ENCODE assay signal across 9 cellular contexts in the genomic region with DNA sequence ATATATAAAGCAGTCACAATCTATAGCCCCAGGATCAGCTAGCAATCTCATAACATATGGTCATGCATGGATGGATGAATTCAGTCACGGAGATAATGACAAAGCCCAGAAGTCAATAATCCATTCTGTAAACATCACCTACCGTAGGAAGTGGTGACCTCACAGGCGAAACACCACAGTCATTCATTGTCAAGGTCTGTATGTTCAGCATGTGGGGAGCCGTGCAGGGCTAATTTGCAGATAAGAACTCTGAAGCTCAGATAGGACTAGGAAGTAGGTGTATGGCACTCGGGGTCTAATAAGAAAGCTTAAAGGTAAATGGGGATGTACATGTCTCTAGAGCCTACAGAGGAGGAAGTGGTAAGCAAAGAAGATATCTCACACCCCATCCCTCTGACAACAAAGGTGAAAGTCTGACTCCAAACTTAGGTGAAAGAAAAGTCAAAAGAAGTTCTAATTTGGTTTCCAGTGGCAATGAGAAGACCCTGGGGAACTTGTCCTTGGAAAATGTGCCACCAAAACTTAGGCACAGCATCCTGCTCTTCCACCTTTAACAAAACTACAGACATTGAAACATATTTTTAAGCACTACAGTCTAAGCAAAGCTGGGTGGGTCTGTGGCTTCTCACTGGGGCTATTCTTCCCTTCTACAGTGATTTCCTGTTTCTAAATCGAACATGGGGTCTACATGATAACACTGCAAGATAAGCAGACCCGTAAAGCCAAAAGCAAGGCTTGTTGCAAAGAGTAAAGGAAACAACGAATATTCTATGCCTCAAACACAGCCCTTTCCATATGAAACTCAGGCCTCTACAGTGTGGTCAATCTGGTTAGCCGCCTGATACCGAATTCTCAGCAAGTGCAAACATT. TPM values are rescaled to one million over a fixed set of nuclear protein-coding genes. Genes with fewer than 3 reads are reported as not detected.
A peak's percentile ranks its signal among the peaks of the same experiment; 100 is the strongest.
DNase-seq lines count a peak whose midpoint lies in the region; ATAC-seq lines count a peak whose summit lies in the region.
"Had no signal": no experiment of that assay in that cellular context is flagged by ENCODE, and none has a peak within 500 bp of the region (broad histone marks: within the 10 kb centered on the region; RNA-seq: fewer than 3 reads in every experiment).

No MANE protein-coding gene starts in this region.

- no peak overlapping the region for H3K9ac ChIP-seq in GM23248

- H3K4me3 Mint-ChIP-seq in T-helper 17 cell, result no peak overlapping the region
- H3K4me3 Mint-ChIP-seq in naive thymus-derived CD4-positive, alpha-beta T cell, result peak overlapping the region; percentile 38 to 82 (median 70)

- H3K4me1 Mint-ChIP-seq in T-helper 17 cell, result peaks cover 10% of the 10 kb centered on the region
- peaks cover 24 to 57% (median 48%) of the 10 kb centered on the region in 7 donors for H3K4me1 Mint-ChIP-seq in naive thymus-derived CD4-positive, alpha-beta T cell

- in situ Hi-C loops in GM23248 (cut with MboI), result no loop called here

- CTCF ChIA-PET in naive thymus-derived CD4-positive, alpha-beta T cell (lab: Charles Lee), result interaction anchor here (0.9 to 3.1 kb wide), 6 partner anchors 10 to 88 kb away, joined by 3 to 24 read pairs (median 6); no protein-coding TSS in a partner anchor

- H4K20me1 ChIP-seq in GM23248 (ENCODE audit: insufficient read depth), result no peaks in the 10 kb centered on the region

- H3K27ac ChIP-seq in naive thymus-derived CD4-positive, alpha-beta T cell (ENCODE audit: low read depth, low read length), result peak overlapping the region; percentile 59
- no peak overlapping the region for H3K27ac ChIP-seq in GM23248

- peaks cover 6% of the 10 kb centered on the region for H3K27me3 Mint-ChIP-seq in T-helper 17 cell
- H3K27me3 Mint-ChIP-seq in naive thymus-derived CD4-positive, alpha-beta T cell, result peaks cover 0 to 5% (median 0%) of the 10 kb centered on the region in 5 donors

- no peak overlapping the region for H2AFZ ChIP-seq in GM23248

- peaks cover 30 to 73% of the 10 kb centered on the region in 2 donors for H3K4me1 ChIP-seq in naive thymus-derived CD4-positive, alpha-beta T cell (ENCODE audit: control insufficient read depth in 2 of 2, insufficient read depth in 2 of 2, low read length in 2 of 2)
- H3K4me1 ChIP-seq in GM23248 (ENCODE audit: insufficient read depth), result no peaks in the 10 kb centered on the region

- intact Hi-C loops in naive thymus-derived CD4-positive, alpha-beta T cell (cut with micrococcal nuclease), result loop anchor here in 1 of 2 donors (1.0 kb wide), 1 partner anchor 8 kb away; no protein-coding TSS in a partner anchor
- intact Hi-C loops in sciatic nerve (cut with DNase I), result no loop called here

- H3K27ac Mint-ChIP-seq in T-helper 17 cell, result no peak overlapping the region
- H3K27ac Mint-ChIP-seq in naive thymus-derived CD4-positive, alpha-beta T cell, result peak overlapping the region; percentile 84 to 97 (median 90)

- no peaks in the 10 kb centered on the region for H3K9me2 ChIP-seq in GM23248 (ENCODE audit: insufficient read depth)

- H3K36me3 ChIP-seq in naive thymus-derived CD4-positive, alpha-beta T cell (ENCODE audit: control insufficient read depth in 2 of 3, insufficient read depth in 3 of 3, low read length in 3 of 3), result no peaks in the 10 kb centered on the region
- no peaks in the 10 kb centered on the region for H3K36me3 ChIP-seq in GM23248 (ENCODE audit: low read depth)

- no peaks in the 10 kb centered on the region for H3K79me2 ChIP-seq in GM23248 (ENCODE audit: insufficient read depth)

- H3K9me3 ChIP-seq in T-helper 17 cell (ENCODE audit: control insufficient read depth, low read length, poor library complexity, severe bottlenecking) (no peaks in the 10 kb centered on the region), GM23248 (ENCODE audit: low read depth) (no peaks in the 10 kb centered on the region)
- no peaks in the 10 kb centered on the region for H3K9me3 ChIP-seq in naive thymus-derived CD4-positive, alpha-beta T cell (ENCODE audit: control insufficient read depth in 2 of 3, low read length in 3 of 3)

- H3K27me3 ChIP-seq in naive thymus-derived CD4-positive, alpha-beta T cell (ENCODE audit: control insufficient read depth in 2 of 2, insufficient read depth in 2 of 2, low read length in 2 of 2), result no peaks in the 10 kb centered on the region
- H3K27me3 ChIP-seq in GM23248 (replicated peaks; ENCODE audit: insufficient read depth), result no peaks in the 10 kb centered on the region

- H3K4me3 ChIP-seq in naive thymus-derived CD4-positive, alpha-beta T cell (ENCODE audit: low read length), result peak overlapping the region; percentile 32
- no peak overlapping the region for H3K4me3 ChIP-seq in GM23248

- H3K9me3 Mint-ChIP-seq in naive thymus-derived CD4-positive, alpha-beta T cell, result peaks cover 0 to 18% (median 0%) of the 10 kb centered on the region in 11 donors

- POLR2A ChIA-PET in naive thymus-derived CD4-positive, alpha-beta T cell (lab: Charles Lee), result interaction anchor here (0.7 to 7.1 kb wide), 11 partner anchors 9 to 218 kb away, joined by 3 to 77 read pairs (median 4); partner anchors contain the start of genes HSPA8 and UBASH3B

- no peaks in the 10 kb centered on the region for H3F3A ChIP-seq in GM23248 (ENCODE audit: insufficient read depth)

- no peak overlapping the region for H3K4me2 ChIP-seq in GM23248 (ENCODE audit: unreplicated experiment)

- H3K36me3 Mint-ChIP-seq in T-helper 17 cell (ENCODE audit: low read depth), result no peaks in the 10 kb centered on the region
- peaks cover 0 to 13% (median 7%) of the 10 kb centered on the region in 5 donors for H3K36me3 Mint-ChIP-seq in naive thymus-derived CD4-positive, alpha-beta T cell

- ATAC-seq in GM18873 (IDR thresholded peaks at IDR 0.05; ENCODE audit: low FRiP score, unreplicated experiment) (peak; percentile 72), HG02938 (IDR thresholded peaks at IDR 0.05; ENCODE audit: unreplicated experiment) (peak; percentile 75), T-helper 17 cell (peak; percentile 85), sciatic nerve (no peak)
- ATAC-seq in naive thymus-derived CD4-positive, alpha-beta T cell, result peak; percentile 92

- DNase-seq in T-helper 17 cell (no peak), GM23248 (no peak), mesenteric fat pad (ENCODE audit: low spot score) (no peak), sciatic nerve (ENCODE audit: low spot score) (no peak), D341Med (ENCODE audit: low spot score) (no peak)
- DNase-seq in naive thymus-derived CD4-positive, alpha-beta T cell, result peak in 7 of 9 donors; percentile 48 to 69 (median 55)
- DNase-seq: IMR-90 had no signal

- WGBS in GM23248 (ENCODE audit: low coverage in 1 of 2, low lambda C conversion rate in 2 of 2, missing lambda C conversion rate in 2 of 2), 2 experiments, result 86 to 87% methylated on average over 10 of the region's 10 CpGs

RNA-seq across cellular contexts. Expression of gene CRTAM, which starts 5.2 kb away (rescaled TPM):
- total RNA-seq in T-helper 17 cell (not detected), mesenteric fat pad (not detected), sciatic nerve (1.9 TPM)
- total RNA-seq in naive thymus-derived CD4-positive, alpha-beta T cell, result 1 to 10 TPM in 4 of 5 experiments, under 1 TPM in 1; 0.39 to 4.6 (median 4.2) TPM
- 10 to 100 TPM in 1 of 2 donors, 1 to 10 TPM in 1; 7.5 to 14.6 TPM for polyA plus RNA-seq in naive thymus-derived CD4-positive, alpha-beta T cell
- not detected in 2 replicates for total RNA-seq in GM23248 (2014; rRNA removed; shearing (Covaris generic))
- not detected in 2 replicates for polyA plus RNA-seq in GM23248 (2016; fragmentation: Nextera tagmentation; extraction: Ambion mirVana)
- total RNA-seq: IMR-90 had no signal
- polyA plus RNA-seq: IMR-90 had no signal

RNA-seq across cellular contexts. Expression of gene JHY, which starts 39.0 kb away (rescaled TPM):
- total RNA-seq in T-helper 17 cell (1 to 10 TPM; 2.2 to 3.0 TPM), mesenteric fat pad (12.0 TPM), sciatic nerve (13.3 TPM)
- 1 to 10 TPM; 2.1 to 5.0 (median 4.1) TPM for total RNA-seq in naive thymus-derived CD4-positive, alpha-beta T cell
- 1 to 10 TPM; 3.5 to 4.8 TPM for polyA plus RNA-seq in naive thymus-derived CD4-positive, alpha-beta T cell
- 5.1 and 7.3 TPM in 2 replicates for total RNA-seq in GM23248 (2014; rRNA removed; shearing (Covaris generic))
- 5.3 and 6.7 TPM in 2 replicates for polyA plus RNA-seq in GM23248 (2016; fragmentation: Nextera tagmentation; extraction: Ambion mirVana)

Comparison
In these comparisons a context has a peak if more than half of its experiments do, and no peak if none do; other contexts are left out.
1. DNase-seq: peak in naive thymus-derived CD4-positive, alpha-beta T cell (7 of 9); none in T-helper 17 cell (0 of 3), GM23248 (single experiment), mesenteric fat pad (single experiment), sciatic nerve (single experiment) and D341Med (single experiment).